ENCODE assay signal across 17 cellular contexts in the genomic region with DNA sequence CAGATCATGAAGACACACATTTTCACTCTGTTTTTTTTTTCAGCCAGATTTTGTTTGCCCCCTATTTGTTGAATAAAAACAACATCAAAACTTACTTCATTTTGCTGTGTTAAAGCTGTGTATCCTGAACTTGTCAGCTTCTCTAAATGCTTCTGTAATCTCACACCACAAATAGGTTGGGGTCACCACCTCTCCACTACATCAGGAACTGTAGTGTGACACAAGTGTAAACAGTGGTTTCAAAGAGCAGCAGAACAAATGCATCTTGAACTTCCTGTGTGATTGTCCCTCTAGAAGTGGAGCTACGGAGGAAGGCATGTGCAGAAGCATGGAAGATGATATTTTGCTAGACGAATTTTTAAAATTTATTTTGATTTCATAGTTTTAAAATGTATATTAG.
DNase-seq lines count a peak whose midpoint lies in the region; ATAC-seq and TF ChIP-seq lines count a peak whose summit lies in the region.
"Had no signal": no experiment of that assay in that cellular context is flagged by ENCODE, and none has a peak within 500 bp of the region (broad histone marks: within the 10 kb centered on the region; RNA-seq: fewer than 3 reads in every experiment).

No MANE protein-coding gene starts in this region.

- no peaks in the 10 kb centered on the region for H3K36me3 Mint-ChIP-seq in natural killer cell treated with Interleukin-12 subunit alpha and Interleukin-12 subunit beta and Interleukin-15 and Interleukin-18, amount 100 ng/mL, for 72 hours
- H3K36me3 Mint-ChIP-seq: activated CD8-positive, alpha-beta memory T cell treated with anti-CD3 and anti-CD28 coated beads, Interleukin-2, amount 10 ng/mL, durations not matched to agents 7 days and 5 days had no signal

- H3K27me3 Mint-ChIP-seq in natural killer cell treated with Interleukin-12 subunit alpha and Interleukin-12 subunit beta and Interleukin-15 and Interleukin-18, amount 100 ng/mL, for 72 hours, result no peaks in the 10 kb centered on the region
- H3K27me3 Mint-ChIP-seq: activated CD8-positive, alpha-beta memory T cell treated with anti-CD3 and anti-CD28 coated beads, Interleukin-2, amount 10 ng/mL, durations not matched to agents 7 days and 5 days had no signal

- DNase-seq in dermis microvascular lymphatic vessel endothelial cell (ENCODE audit: low read depth in 2 of 2) (peak; percentile 17 to 58), omental fat pad (ENCODE audit: low spot score) (no peak), kidney tubule cell (ENCODE audit: low spot score) (no peak)
- DNase-seq in natural killer cell treated with Interleukin-12 subunit alpha and Interleukin-12 subunit beta and Interleukin-15 and Interleukin-18, amount 100 ng/mL, for 72 hours (ENCODE audit: low spot score), result no peak
- DNase-seq: activated CD4-positive, alpha-beta T cell treated with anti-CD3 and anti-CD28 coated beads, Interleukin-2, amount 10 ng/mL, durations not matched to agents 7 days and 5 days; activated CD8-positive, alpha-beta memory T cell treated with anti-CD3 and anti-CD28 coated beads, Interleukin-2, amount 10 ng/mL, durations not matched to agents 7 days and 5 days; activated naive CD4-positive, alpha-beta T cell treated with anti-CD3 and anti-CD28 coated beads for 36 hours; C1 segment of cervical spinal cord; GM23248; KG1; left cardiac atrium; NCI-H146 had no signal

- peak overlapping the region; percentile 5 to 14 for H3K27ac Mint-ChIP-seq in natural killer cell treated with Interleukin-12 subunit alpha and Interleukin-12 subunit beta and Interleukin-15 and Interleukin-18, amount 100 ng/mL, for 72 hours
- H3K27ac Mint-ChIP-seq: activated CD4-positive, alpha-beta T cell treated with anti-CD3 and anti-CD28 coated beads, Interleukin-2, amount 10 ng/mL, durations not matched to agents 7 days and 5 days; activated CD8-positive, alpha-beta memory T cell treated with anti-CD3 and anti-CD28 coated beads, Interleukin-2, amount 10 ng/mL, durations not matched to agents 7 days and 5 days; activated naive CD4-positive, alpha-beta T cell treated with anti-CD3 and anti-CD28 coated beads for 36 hours; stimulated activated naive CD8-positive, alpha-beta T cell treated with anti-CD3 and anti-CD28 coated beads, Interleukin-15, Interleukin-2, amounts not matched to agents 100 ng/mL and 50 ng/mL, for 24 hours had no signal

- H3K4me3 Mint-ChIP-seq in natural killer cell treated with Interleukin-12 subunit alpha and Interleukin-12 subunit beta and Interleukin-15 and Interleukin-18, amount 100 ng/mL, for 72 hours, result peak overlapping the region; percentile 56
- H3K4me3 Mint-ChIP-seq: activated CD4-positive, alpha-beta T cell treated with anti-CD3 and anti-CD28 coated beads, Interleukin-2, amount 10 ng/mL, durations not matched to agents 7 days and 5 days; activated CD8-positive, alpha-beta memory T cell treated with anti-CD3 and anti-CD28 coated beads, Interleukin-2, amount 10 ng/mL, durations not matched to agents 7 days and 5 days; activated naive CD4-positive, alpha-beta T cell treated with anti-CD3 and anti-CD28 coated beads for 36 hours; stimulated activated naive CD8-positive, alpha-beta T cell treated with anti-CD3 and anti-CD28 coated beads, Interleukin-15, Interleukin-2, amounts not matched to agents 100 ng/mL and 50 ng/mL, for 24 hours had no signal

- TF ChIP-seq CTCF in omental fat pad (IDR thresholded peaks at IDR 0.05), result no peak

- H3K4me1 Mint-ChIP-seq in natural killer cell treated with Interleukin-12 subunit alpha and Interleukin-12 subunit beta and Interleukin-15 and Interleukin-18, amount 100 ng/mL, for 72 hours (ENCODE audit: low read depth in 2 of 2), result peaks cover 33 to 44% of the 10 kb centered on the region in 2 donors

- ATAC-seq in GM18868 (IDR thresholded peaks at IDR 0.05; ENCODE audit: unreplicated experiment) (peak; percentile 53), GM18870 (IDR thresholded peaks at IDR 0.05; ENCODE audit: unreplicated experiment) (no peak), GM18498 (IDR thresholded peaks at IDR 0.05; ENCODE audit: unreplicated experiment) (no peak), omental fat pad (ENCODE audit: low FRiP score) (no peak)
- ATAC-seq in natural killer cell treated with Interleukin-12 subunit alpha and Interleukin-12 subunit beta and Interleukin-15 and Interleukin-18, amount 100 ng/mL, for 72 hours, result peak; percentile 71 to 77
- ATAC-seq: activated CD8-positive, alpha-beta memory T cell treated with anti-CD3 and anti-CD28 coated beads, Interleukin-2, amount 10 ng/mL, durations not matched to agents 7 days and 5 days had no signal

- peaks cover 4% of the 10 kb centered on the region for H3K9me3 Mint-ChIP-seq in natural killer cell treated with Interleukin-12 subunit alpha and Interleukin-12 subunit beta and Interleukin-15 and Interleukin-18, amount 100 ng/mL, for 72 hours
- H3K9me3 Mint-ChIP-seq: activated CD4-positive, alpha-beta T cell treated with anti-CD3 and anti-CD28 coated beads, Interleukin-2, amount 10 ng/mL, durations not matched to agents 7 days and 5 days; activated naive CD4-positive, alpha-beta T cell treated with anti-CD3 and anti-CD28 coated beads for 36 hours; stimulated activated naive CD8-positive, alpha-beta T cell treated with anti-CD3 and anti-CD28 coated beads, Interleukin-15, Interleukin-2, amounts not matched to agents 100 ng/mL and 50 ng/mL, for 24 hours had no signal

TF ChIP-seq in PFSK-1, 5 proteins besides CTCF, POLR2A, EP300 and RAD21:
- TF ChIP-seq, protein P1, sequence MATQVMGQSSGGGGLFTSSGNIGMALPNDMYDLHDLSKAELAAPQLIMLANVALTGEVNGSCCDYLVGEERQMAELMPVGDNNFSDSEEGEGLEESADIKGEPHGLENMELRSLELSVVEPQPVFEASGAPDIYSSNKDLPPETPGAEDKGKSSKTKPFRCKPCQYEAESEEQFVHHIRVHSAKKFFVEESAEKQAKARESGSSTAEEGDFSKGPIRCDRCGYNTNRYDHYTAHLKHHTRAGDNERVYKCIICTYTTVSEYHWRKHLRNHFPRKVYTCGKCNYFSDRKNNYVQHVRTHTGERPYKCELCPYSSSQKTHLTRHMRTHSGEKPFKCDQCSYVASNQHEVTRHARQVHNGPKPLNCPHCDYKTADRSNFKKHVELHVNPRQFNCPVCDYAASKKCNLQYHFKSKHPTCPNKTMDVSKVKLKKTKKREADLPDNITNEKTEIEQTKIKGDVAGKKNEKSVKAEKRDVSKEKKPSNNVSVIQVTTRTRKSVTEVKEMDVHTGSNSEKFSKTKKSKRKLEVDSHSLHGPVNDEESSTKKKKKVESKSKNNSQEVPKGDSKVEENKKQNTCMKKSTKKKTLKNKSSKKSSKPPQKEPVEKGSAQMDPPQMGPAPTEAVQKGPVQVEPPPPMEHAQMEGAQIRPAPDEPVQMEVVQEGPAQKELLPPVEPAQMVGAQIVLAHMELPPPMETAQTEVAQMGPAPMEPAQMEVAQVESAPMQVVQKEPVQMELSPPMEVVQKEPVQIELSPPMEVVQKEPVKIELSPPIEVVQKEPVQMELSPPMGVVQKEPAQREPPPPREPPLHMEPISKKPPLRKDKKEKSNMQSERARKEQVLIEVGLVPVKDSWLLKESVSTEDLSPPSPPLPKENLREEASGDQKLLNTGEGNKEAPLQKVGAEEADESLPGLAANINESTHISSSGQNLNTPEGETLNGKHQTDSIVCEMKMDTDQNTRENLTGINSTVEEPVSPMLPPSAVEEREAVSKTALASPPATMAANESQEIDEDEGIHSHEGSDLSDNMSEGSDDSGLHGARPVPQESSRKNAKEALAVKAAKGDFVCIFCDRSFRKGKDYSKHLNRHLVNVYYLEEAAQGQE (IDR thresholded peaks at IDR 0.05; ENCODE audit: insufficient read depth in 1 of 2, low read depth in 2 of 2, low read length in 2 of 2), result no peak
- peak; percentile 41 for TF ChIP-seq FOXP2 (optimal IDR thresholded peaks at IDR 0.05; ENCODE audit: borderline replicate concordance, extremely low read depth, extremely low read length, insufficient read depth)
TF ChIP-seq in PFSK-1: peak in this region for 1.

Comparison
In these comparisons a context has a peak if more than half of its experiments do, and no peak if none do; other contexts are left out.
1. ATAC-seq: peak in GM18868 (single experiment) and natural killer cell treated with Interleukin-12 subunit alpha and Interleukin-12 subunit beta and Interleukin-15 and Interleukin-18, amount 100 ng/mL, for 72 hours (2 of 2); none in GM18870 (single experiment), GM18498 (single experiment) and omental fat pad (single experiment).
2. DNase-seq: peak in dermis microvascular lymphatic vessel endothelial cell (2 of 2); none in natural killer cell treated with Interleukin-12 subunit alpha and Interleukin-12 subunit beta and Interleukin-15 and Interleukin-18, amount 100 ng/mL, for 72 hours (single experiment), omental fat pad (single experiment) and kidney tubule cell (single experiment).